In the genomic region with DNA sequence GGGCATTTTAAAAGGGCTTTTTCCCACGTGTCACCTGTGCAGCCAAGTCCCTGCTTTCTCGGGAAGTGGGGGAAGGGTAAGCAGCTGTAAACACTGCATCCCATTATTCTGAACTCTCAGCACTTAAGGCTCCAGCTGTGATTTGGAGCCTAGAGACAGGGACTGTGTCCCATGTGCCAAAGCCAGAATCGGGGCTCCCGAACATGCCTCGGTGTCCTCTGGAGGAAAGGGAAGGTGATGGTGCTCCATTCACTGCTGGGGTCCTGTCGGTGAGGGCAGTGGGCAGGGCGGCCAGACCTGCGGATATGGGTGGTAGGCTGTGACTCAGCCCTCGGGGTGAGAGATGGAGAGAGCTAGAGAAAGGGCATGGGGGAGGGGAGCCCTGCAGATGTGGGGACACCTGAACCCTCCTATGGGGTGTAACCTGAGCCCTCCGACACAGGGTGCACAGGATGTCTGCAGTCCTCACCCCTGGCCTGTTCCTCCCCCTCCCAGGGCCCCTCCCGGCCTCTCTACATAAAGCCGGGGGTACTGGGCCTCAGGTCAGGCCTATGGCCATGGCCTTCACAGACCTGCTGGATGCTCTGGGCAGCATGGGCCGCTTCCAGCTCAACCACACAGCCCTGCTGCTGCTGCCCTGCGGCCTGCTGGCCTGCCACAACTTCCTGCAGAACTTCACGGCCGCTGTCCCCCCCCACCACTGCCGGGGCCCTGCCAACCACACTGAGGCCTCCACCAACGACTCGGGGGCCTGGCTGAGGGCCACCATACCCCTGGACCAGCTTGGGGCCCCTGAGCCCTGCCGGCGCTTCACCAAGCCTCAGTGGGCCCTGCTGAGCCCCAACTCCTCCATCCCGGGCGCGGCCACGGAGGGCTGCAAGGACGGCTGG, we compare ENCODE assay signal across 10 cellular contexts. TPM values are rescaled to one million over a fixed set of nuclear protein-coding genes. Genes with fewer than 3 reads are reported as not detected.
DNase-seq lines count a peak whose midpoint lies in the region; FAIRE-seq and TF ChIP-seq lines count a peak whose summit lies in the region.
"Had no signal": no experiment of that assay in that cellular context is flagged by ENCODE, and none has a peak within 500 bp of the region (broad histone marks: within the 10 kb centered on the region; RNA-seq: fewer than 3 reads in every experiment).

No MANE protein-coding gene starts in this region.

- peaks cover 10% of the 10 kb centered on the region for H3K4me1 ChIP-seq in iPS-15b (ENCODE audit: control insufficient read depth, insufficient read depth, low read length)
- H3K4me1 ChIP-seq in thymus (ENCODE audit: control insufficient read depth, insufficient read depth, low read length), result peaks cover 25% of the 10 kb centered on the region
- H3K4me1 ChIP-seq in tibial nerve, result peaks cover 0 to 11% (median 3%) of the 10 kb centered on the region in 4 donors

- H3K36me3 ChIP-seq in iPS-15b (ENCODE audit: control insufficient read depth, insufficient read depth, low read length) (peaks cover 30% of the 10 kb centered on the region), thymus (ENCODE audit: control insufficient read depth, insufficient read depth) (peaks cover 31% of the 10 kb centered on the region), tibial nerve (peaks cover 0 to 37% (median 17%) of the 10 kb centered on the region in 3 donors)

- no peak for TF ChIP-seq POLR2A in tibial nerve (IDR thresholded peaks at IDR 0.05)

- H3K9ac ChIP-seq in iPS-15b (ENCODE audit: low read depth, low read length), result no peak overlapping the region

- FAIRE-seq in GM19239 (lab: Jason Lieb, UNC), result no peak

- H3K27ac ChIP-seq in thymus (ENCODE audit: low read depth) (peak overlapping the region; percentile 25), tibial nerve (no peak overlapping the region)

- peak overlapping the region; percentile 27 for H3K4me3 ChIP-seq in iPS-15b (ENCODE audit: low read depth, low read length)
- no peak overlapping the region for H3K4me3 ChIP-seq in thymus (ENCODE audit: low read length)
- H3K4me3 ChIP-seq in tibial nerve, result no peak overlapping the region

- peak; percentile 53 for DNase-seq in activated CD8-positive, alpha-beta memory T cell treated with anti-CD3 and anti-CD28 coated beads for 24 hours
- DNase-seq in activated CD8-positive, alpha-beta memory T cell treated with anti-CD3 and anti-CD28 coated beads, Interleukin-2, amount 50 U/mL, for 4 hours, result no peak
- DNase-seq in RPMI7951 (ENCODE audit: low read depth) (peak; percentile 68), GM19239 (ENCODE audit: insufficient read length, low spot score) (no peak), tibial nerve (ENCODE audit: low spot score in 2 of 2) (no peak), NCI-H2081 (lab: John Stamatoyannopoulos, UW) (no peak)
- DNase-seq: stimulated activated CD4-positive, alpha-beta T cell treated with anti-CD3 and anti-CD28 coated beads, Interleukin-4, amount 100 ng/mL, for 24 hours had no signal

- H3K27me3 ChIP-seq in iPS-15b (ENCODE audit: control insufficient read depth, insufficient read depth, low read length), result no peaks in the 10 kb centered on the region
- H3K27me3 ChIP-seq in thymus (ENCODE audit: control insufficient read depth, insufficient read depth), result no peaks in the 10 kb centered on the region
- H3K27me3 ChIP-seq in tibial nerve, result no peaks in the 10 kb centered on the region

- H3K9me3 ChIP-seq in iPS-15b (ENCODE audit: control insufficient read depth, insufficient read depth, low read length) (no peaks in the 10 kb centered on the region), thymus (ENCODE audit: control insufficient read depth) (no peaks in the 10 kb centered on the region), tibial nerve (no peaks in the 10 kb centered on the region)

- no peak for TF ChIP-seq EP300 in tibial nerve (IDR thresholded peaks at IDR 0.05)

- WGBS in thymus, result 18% methylated on average over 26 of the region's 26 CpGs
- WGBS in tibial nerve, 2 donors, result 46 to 56% methylated on average over 13 to 23 of the region's 26 CpGs

- no peak for TF ChIP-seq CTCF in tibial nerve (IDR thresholded peaks at IDR 0.05)

RNA-seq across cellular contexts. Expression of gene CAPN1, which starts 31.8 kb away (rescaled TPM):
- 195 and 272 TPM in 2 replicates for total RNA-seq in RPMI7951 (2014; rRNA removed; shearing (Covaris generic))
- polyA plus RNA-seq in thymus, result 104 TPM
- 100 to 1,000 TPM; 108 to 209 (median 150) TPM for total RNA-seq in tibial nerve

RNA-seq across cellular contexts. Expression of gene SPDYC, which starts 43.5 kb away (rescaled TPM):
- not detected in 2 replicates for total RNA-seq in RPMI7951 (2014; rRNA removed; shearing (Covaris generic))
- 0.11 TPM for polyA plus RNA-seq in thymus
- total RNA-seq in tibial nerve, result not detected
- total RNA-seq: CD4-positive, alpha-beta T cell had no signal

RNA-seq across cellular contexts. Expression of gene POLA2, which starts 48.2 kb away (rescaled TPM):
- total RNA-seq in RPMI7951 (2014; rRNA removed; shearing (Covaris generic)), result 28.1 and 43.7 TPM in 2 replicates
- 7.3 TPM for polyA plus RNA-seq in thymus
- total RNA-seq in tibial nerve, result 10 to 100 TPM in 2 of 4 donors, 1 to 10 TPM in 2; 3.5 to 13.5 (median 10.0) TPM

Comparison
In these comparisons a context has a peak if more than half of its experiments do, and no peak if none do; other contexts are left out.
1. DNase-seq: peak in activated CD8-positive, alpha-beta memory T cell treated with anti-CD3 and anti-CD28 coated beads for 24 hours (single experiment) and RPMI7951 (single experiment); none in activated CD8-positive, alpha-beta memory T cell treated with anti-CD3 and anti-CD28 coated beads, Interleukin-2, amount 50 U/mL, for 4 hours (single experiment), GM19239 (single experiment), tibial nerve (0 of 2) and NCI-H2081 (0 of 2).